Comparison of ENCODE assay signal across 11 cellular contexts in genomic region chr10:56359837-56360236, GRCh38. TPM values are rescaled to one million over a fixed set of nuclear protein-coding genes. Genes with fewer than 3 reads are reported as not detected.
DNase-seq lines count a peak whose midpoint lies in the region; ATAC-seq, FAIRE-seq and TF ChIP-seq lines count a peak whose summit lies in the region.
"Had no signal": no experiment of that assay in that cellular context is flagged by ENCODE, and none has a peak within 500 bp of the region (broad histone marks: within the 10 kb centered on the region; RNA-seq: fewer than 3 reads in every experiment).

No MANE protein-coding gene starts in this region.

- peaks cover 60% of the 10 kb centered on the region for H3K4me1 Mint-ChIP-seq in activated T-helper 1 cell treated with anti-CD3 and anti-CD28 coated beads, Interleukin-12 subunit alpha, Interleukin-12 subunit beta, Interleukin-2, Interleukin-4 antibody, amounts not matched to agents 30 ng/mL and 10 ng/mL and 1 ng/mL, durations not matched to agents 14 hours and 24 hours and 36 hours (ENCODE audit: low read depth)

- dilution Hi-C loops in keratinocyte (cut with MboI; ENCODE audit: extremely low pct_ligation_motif_present, low sequenced_read_pairs) = no loop called here

- H3K27ac Mint-ChIP-seq in activated T-helper 1 cell treated with anti-CD3 and anti-CD28 coated beads, Interleukin-12 subunit alpha, Interleukin-12 subunit beta, Interleukin-2, Interleukin-4 antibody, amounts not matched to agents 30 ng/mL and 10 ng/mL and 1 ng/mL, durations not matched to agents 14 hours and 24 hours and 36 hours = no peak overlapping the region

- no peaks in the 10 kb centered on the region for H4K20me1 ChIP-seq in keratinocyte (ENCODE audit: control insufficient read depth, extremely low read depth, insufficient read depth, low read length)

- no peaks in the 10 kb centered on the region for H3K27me3 Mint-ChIP-seq in activated T-helper 1 cell treated with anti-CD3 and anti-CD28 coated beads, Interleukin-12 subunit alpha, Interleukin-12 subunit beta, Interleukin-2, Interleukin-4 antibody, amounts not matched to agents 30 ng/mL and 10 ng/mL and 1 ng/mL, durations not matched to agents 14 hours and 24 hours and 36 hours (ENCODE audit: insufficient read depth)

- ATAC-seq in HG03108 (IDR thresholded peaks at IDR 0.05; ENCODE audit: unreplicated experiment) = no peak
- ATAC-seq: lower lobe of right lung, Right ventricle myocardium inferior had no signal

- H3K79me2 ChIP-seq in keratinocyte (ENCODE audit: control insufficient read depth, insufficient read depth, low read length) = peaks cover 20% of the 10 kb centered on the region

- H3K4me1 ChIP-seq in HEK293 (ENCODE audit: control insufficient read depth, insufficient read depth, low read length) = no peaks in the 10 kb centered on the region; the same call in 1 of the 2 replicates
- H3K4me1 ChIP-seq in keratinocyte (ENCODE audit: control insufficient read depth, extremely low read depth, insufficient read depth, low read length) = peaks cover 14% of the 10 kb centered on the region

- peaks cover 31% of the 10 kb centered on the region for H3K36me3 Mint-ChIP-seq in activated T-helper 1 cell treated with anti-CD3 and anti-CD28 coated beads, Interleukin-12 subunit alpha, Interleukin-12 subunit beta, Interleukin-2, Interleukin-4 antibody, amounts not matched to agents 30 ng/mL and 10 ng/mL and 1 ng/mL, durations not matched to agents 14 hours and 24 hours and 36 hours (ENCODE audit: low read depth)

- intact Hi-C loops in activated T-helper 1 cell treated with anti-CD3 and anti-CD28 coated beads, Interleukin-12 subunit alpha, Interleukin-12 subunit beta, Interleukin-2, Interleukin-4 antibody, amounts not matched to agents 30 ng/mL and 10 ng/mL and 1 ng/mL, durations not matched to agents 14 hours and 24 hours and 36 hours (cut with micrococcal nuclease) = loop anchor here (5.0 kb wide), 1 partner anchor 1922 kb away; no protein-coding TSS in a partner anchor

- no peak overlapping the region for H2AFZ ChIP-seq in keratinocyte (ENCODE audit: control insufficient read depth, low read length)

- H3K4me2 ChIP-seq in keratinocyte (ENCODE audit: control insufficient read depth, extremely low read depth, insufficient read depth, low read depth, low read length) = peak overlapping the region; percentile 88

- H3K27ac ChIP-seq in HEK293 (ENCODE audit: extremely low read depth, low read depth, low read length) (no peak overlapping the region), keratinocyte (ENCODE audit: control insufficient read depth, insufficient read depth, low read length) (no peak overlapping the region)
- H3K27ac ChIP-seq: lower lobe of right lung had no signal

- no peaks in the 10 kb centered on the region for H3K9me3 Mint-ChIP-seq in activated T-helper 1 cell treated with anti-CD3 and anti-CD28 coated beads, Interleukin-12 subunit alpha, Interleukin-12 subunit beta, Interleukin-2, Interleukin-4 antibody, amounts not matched to agents 30 ng/mL and 10 ng/mL and 1 ng/mL, durations not matched to agents 14 hours and 24 hours and 36 hours

- TF ChIP-seq CTCF in AG09309 (IDR thresholded peaks at IDR 0.05; ENCODE audit: control insufficient read depth, insufficient read depth, low read depth, low read length, missing control alignments) (no peak), HEK293 (tag by site-specific recombination; IDR thresholded peaks at IDR 0.05) (no peak), keratinocyte (optimal IDR thresholded peaks at IDR 0.05 in 1 of 3, IDR thresholded peaks at IDR 0.05 in 1 of 3, conservative IDR thresholded peaks at IDR 0.05 in 1 of 3; ENCODE audit: extremely low read depth in 1 of 3, insufficient read depth in 2 of 3, low read length in 3 of 3) (no peak)

- H3K9me3 ChIP-seq in HEK293 (ENCODE audit: control insufficient read depth, insufficient read depth, low read depth, low read length) = no peaks in the 10 kb centered on the region
- H3K9me3 ChIP-seq in keratinocyte (ENCODE audit: control insufficient read depth, low read depth, low read length) = no peaks in the 10 kb centered on the region
- H3K9me3 ChIP-seq: lower lobe of right lung had no signal

- peak overlapping the region; percentile 81 for H3K9ac ChIP-seq in keratinocyte (ENCODE audit: control insufficient read depth, extremely low read depth, insufficient read depth, low read length)

- peak overlapping the region; percentile 99 for H3K4me3 Mint-ChIP-seq in activated T-helper 1 cell treated with anti-CD3 and anti-CD28 coated beads, Interleukin-12 subunit alpha, Interleukin-12 subunit beta, Interleukin-2, Interleukin-4 antibody, amounts not matched to agents 30 ng/mL and 10 ng/mL and 1 ng/mL, durations not matched to agents 14 hours and 24 hours and 36 hours

- H3K36me3 ChIP-seq in HEK293 (ENCODE audit: control insufficient read depth in 2 of 2, insufficient read depth in 1 of 2, low read length in 2 of 2) = peaks cover 31 to 35% of the 10 kb centered on the region in 2 experiments; a peak in 2 of 3 replicates
- H3K36me3 ChIP-seq in keratinocyte (ENCODE audit: control insufficient read depth in 2 of 2, extremely low read depth in 1 of 2, insufficient read depth in 2 of 2, low read length in 2 of 2) = peaks cover 2 to 14% of the 10 kb centered on the region in 2 experiments
- H3K36me3 ChIP-seq: lower lobe of right lung had no signal

- no peaks in the 10 kb centered on the region for H3K27me3 ChIP-seq in keratinocyte (ENCODE audit: control insufficient read depth, extremely low read depth, insufficient read depth, low read length)

- H3K4me3 ChIP-seq in AG09309 (ENCODE audit: control insufficient read depth, low read depth, low read length) (0 out of 2 replicates have a peak overlapping the region, but pooled peaks have one; percentile 78), HEK293 (ENCODE audit: low read depth, low read length) (peak overlapping the region; percentile 98), keratinocyte (ENCODE audit: control insufficient read depth in 2 of 3, extremely low read depth in 1 of 3, insufficient read depth in 2 of 3, low read depth in 1 of 3, low read length in 3 of 3) (peak overlapping the region in 2 of 3 experiments; percentile 90)

- no peaks in the 10 kb centered on the region for H3K9me1 ChIP-seq in keratinocyte (ENCODE audit: control insufficient read depth, extremely low read depth, insufficient read depth, low read length)

- POLR2A ChIA-PET in HEK293 (lab: Yijun Ruan, JAX) = interaction anchor here (2.4 kb wide), 1 partner anchor 9 kb away, joined by 28 read pairs; no protein-coding TSS in a partner anchor

- DNase-seq in AG09309 (ENCODE audit: low read depth) (no peak), keratinocyte (ENCODE audit: low read depth, low spot score) (no peak), epidermal melanocyte (ENCODE audit: insufficient read length, low spot score) (no peak), HCEC 1CT (no peak), RPMI8226 (no peak)
- DNase-seq in activated T-helper 1 cell treated with anti-CD3 and anti-CD28 coated beads, Interleukin-12 subunit alpha, Interleukin-12 subunit beta, Interleukin-2, Interleukin-4 antibody, amounts not matched to agents 30 ng/mL and 10 ng/mL and 1 ng/mL, durations not matched to agents 14 hours and 24 hours and 36 hours (ENCODE audit: low spot score) = no peak
- DNase-seq: lower lobe of right lung, NCI-H1436 had no signal

- FAIRE-seq in keratinocyte (lab: Jason Lieb, UNC) = no peak

- CTCF ChIA-PET in HEK293 (lab: Yijun Ruan, JAX) = interaction anchor here (1.1 kb wide), 1 partner anchor 40 kb away, joined by 4 read pairs; no protein-coding TSS in a partner anchor

TF ChIP-seq in HEK293, 187 proteins besides CTCF, POLR2A, EP300 and RAD21 (continues in another document):
- TF ChIP-seq PATZ1 (tag by site-specific recombination; IDR thresholded peaks at IDR 0.05) (no peak), ZNF658 (tag by site-specific recombination; IDR thresholded peaks at IDR 0.05) (no peak), ZNF621 (tag by site-specific recombination; IDR thresholded peaks at IDR 0.05) (no peak), ZNF366 (tag by site-specific recombination; conservative IDR thresholded peaks at IDR 0.05) (no peak), ZNF132 (tag by site-specific recombination; IDR thresholded peaks at IDR 0.05; ENCODE audit: borderline replicate concordance) (no peak), ZNF549 (tag by site-specific recombination; IDR thresholded peaks at IDR 0.05) (no peak), GFI1B (tag by site-specific recombination; IDR thresholded peaks at IDR 0.05) (no peak), ZNF561 (tag by site-specific recombination; IDR thresholded peaks at IDR 0.05; ENCODE audit: borderline replicate concordance) (no peak)

RNA-seq across cellular contexts. Expression of gene ZWINT, which starts 1.2 kb away (rescaled TPM):
- 101 and 104 TPM in 2 replicates for total RNA-seq in activated T-helper 1 cell treated with anti-CD3 and anti-CD28 coated beads, Interleukin-12 subunit alpha, Interleukin-12 subunit beta, Interleukin-2, Interleukin-4 antibody, amounts not matched to agents 30 ng/mL and 10 ng/mL and 1 ng/mL, durations not matched to agents 14 hours and 24 hours and 36 hours
- polyA plus RNA-seq in keratinocyte = 9.8 to 37.4 TPM (median 31.2 TPM) in 3 replicates
- 2.8 TPM for polyA plus RNA-seq in keratinocyte (2011; ENCODE audit: low read depth)
- polyA plus RNA-seq in keratinocyte (2011; cell fraction: cytosol; rRNA removed) = 8.0 and 10.0 TPM in 2 replicates
- 12.1 and 14.3 TPM in 2 replicates for polyA plus RNA-seq in keratinocyte (2011; cell fraction: nucleus; rRNA removed)
- 1.3 and 25.2 TPM in 2 replicates for polyA plus RNA-seq in keratinocyte (2012; ENCODE audit: low replicate concordance)
- 2.6 to 18.0 TPM (median 7.6 TPM) in 3 replicates for polyA minus RNA-seq in keratinocyte
- polyA minus RNA-seq in keratinocyte (2011; cell fraction: cytosol; rRNA and poly(A)+ RNA removed) = 10.7 TPM
- polyA minus RNA-seq in keratinocyte (2011; cell fraction: nucleus; rRNA and poly(A)+ RNA removed) = 1.8 and 2.4 TPM in 2 replicates
